35 cellular contexts compared by ENCODE assay signal in genomic region chr20:33985830-33986229, GRCh38.
"Had no signal": no experiment of that assay in that cellular context is flagged by ENCODE, and none has a peak within 500 bp of the region (broad histone marks: within the 10 kb centered on the region; RNA-seq: fewer than 3 reads in every experiment).

No MANE protein-coding gene starts in this region.

- H3K4me2 ChIP-seq: KMS-11 had no signal

- H3K27ac ChIP-seq: KMS-11 had no signal

- H3K36me3 ChIP-seq: MG63 had no signal

- H3K27me3 ChIP-seq: MG63 had no signal

- H3K4me3 ChIP-seq: MG63 had no signal

- H3K9ac ChIP-seq: KMS-11 had no signal

- H3K9me3 ChIP-seq: MG63 had no signal

- DNase-seq: Karpas-422, Kasumi-1, KG1, MG63, MM.1S, MV-4-11, NCI-H1048, NCI-H1092, NCI-H1092 treated with DMSO at 0.1 percent for 48 hours, NCI-H1105, NCI-H1105 treated with DMSO at 0.1 percent for 48 hours, NCI-H1417, NCI-H1417 treated with DMSO at 0.1 percent for 48 hours, NCI-H1436, NCI-H1436 treated with DMSO at 0.1 percent for 48 hours, NCI-H146, NCI-H1694, NCI-H1694 treated with DMSO at 0.1 percent for 48 hours, NCI-H187, NCI-H187 treated with DMSO at 0.1 percent for 48 hours, NCI-H1930, NCI-H2029, NCI-H2081, NCI-H2081 treated with DMSO at 0.1 percent for 48 hours, NCI-H2107, NCI-H2171, NCI-H2171 treated with DMSO at 0.1 percent for 48 hours, NCI-H2227 treated with DMSO at 0.1 percent for 48 hours, NCI-H226, NCI-H345, NCI-H446, NCI-H446 treated with DMSO at 0.1 percent for 48 hours, NCI-H510A, NCI-H510A treated with DMSO at 0.1 percent for 48 hours had no signal
